Comparison of ENCODE assay signal across 26 cellular contexts in the genomic region with DNA sequence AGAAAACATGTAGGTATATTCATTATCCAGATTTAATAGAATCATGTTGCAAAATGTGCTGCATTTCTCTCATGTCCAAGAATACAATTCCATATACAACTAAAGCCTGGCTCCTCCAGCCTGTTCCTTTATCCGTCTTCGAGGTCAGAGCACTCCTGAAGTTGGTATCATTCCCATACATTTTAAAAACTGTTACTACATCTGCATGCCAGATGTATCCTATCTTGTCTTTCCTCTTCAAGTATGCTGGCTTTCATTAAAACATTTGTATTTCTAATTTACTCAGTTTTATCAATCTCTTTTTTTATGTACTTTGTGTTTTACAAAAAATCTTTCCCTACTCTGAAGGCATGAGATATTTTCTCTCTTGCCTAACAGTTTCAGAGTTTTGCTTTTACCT.
"Had no signal": no experiment of that assay in that cellular context is flagged by ENCODE, and none has a peak within 500 bp of the region (broad histone marks: within the 10 kb centered on the region; RNA-seq: fewer than 3 reads in every experiment).

No MANE protein-coding gene starts in this region.

- H3K27ac ChIP-seq: coronary artery, esophagus squamous epithelium, gastrocnemius medialis, neural progenitor cell, parathyroid adenoma, right atrium auricular region, stomach, thyroid gland, vagina had no signal

- H3K9me3 ChIP-seq: gastrocnemius medialis, mucosa of descending colon, thyroid gland, vagina had no signal

- H2AFZ ChIP-seq: neural progenitor cell, parathyroid adenoma had no signal

- H3K36me3 ChIP-seq: esophagus squamous epithelium, gastrocnemius medialis, neural progenitor cell, right atrium auricular region, stomach, thyroid gland, vagina had no signal

- H3K27me3 ChIP-seq: gastrocnemius medialis, neural progenitor cell, right atrium auricular region, stomach, thyroid gland, vagina had no signal

- H3K9ac ChIP-seq: neural progenitor cell, parathyroid adenoma had no signal

- ATAC-seq: gastrocnemius medialis, left lobe of liver, mucosa of descending colon, sciatic nerve had no signal

- H3K79me2 ChIP-seq: parathyroid adenoma had no signal

- H3K4me2 ChIP-seq: neural progenitor cell, smooth muscle cell had no signal

- DNase-seq: dermis blood vessel endothelial cell; effector memory CD4-positive, alpha-beta T cell; erythroblast; esophagus squamous epithelium; gastrocnemius medialis; head of caudate nucleus; kidney; mesenchymal stem cell; mucosa of descending colon; naive B cell; stimulated activated CD4-positive, alpha-beta T cell treated with anti-CD3 and anti-CD28 coated beads, Interleukin-12 subunit alpha, Interleukin-12 subunit beta, amount 100 ng/mL, for 4 hours; stimulated activated CD4-positive, alpha-beta T cell treated with anti-CD3 and anti-CD28 coated beads, Interleukin-1b, Interleukin-23, amount 100 ng/mL, for 48 hours; stimulated activated CD4-positive, alpha-beta T cell treated with anti-CD3 and anti-CD28 coated beads, Interleukin-4, amount 100 ng/mL, for 1 hour; stimulated activated CD8-positive, alpha-beta memory T cell treated with anti-CD3 and anti-CD28 coated beads, Interleukin-4, amount 100 ng/mL, for 48 hours; stimulated activated naive CD4-positive, alpha-beta T cell treated with Interleukin-2 at 50 U/mL for 16 hours; stomach; thyroid gland; trophoblast cell had no signal

- H3K4me3 ChIP-seq: coronary artery, esophagus squamous epithelium, gastrocnemius medialis, mucosa of descending colon, neural progenitor cell, right atrium auricular region, smooth muscle cell, stomach, thyroid gland, vagina had no signal

- H3K4me1 ChIP-seq: esophagus squamous epithelium, gastrocnemius medialis, neural progenitor cell, parathyroid adenoma, right atrium auricular region, stomach, thyroid gland had no signal
